In genomic region chr18:42274488-42275137, GRCh38 we compare ENCODE assay signal across 9 cellular contexts.
DNase-seq lines count a peak whose midpoint lies in the region; ATAC-seq and TF ChIP-seq lines count a peak whose summit lies in the region.
"Had no signal": no experiment of that assay in that cellular context is flagged by ENCODE, and none has a peak within 500 bp of the region (broad histone marks: within the 10 kb centered on the region; RNA-seq: fewer than 3 reads in every experiment).

No MANE protein-coding gene starts in this region.

- H3K4me1 Mint-ChIP-seq in brain: peaks cover 28% of the 10 kb centered on the region

- no peak overlapping the region for H3K4me3 Mint-ChIP-seq in brain

- DNase-seq in NCI-H2227 treated with DMSO at 0.1 percent for 48 hours (lab: John Stamatoyannopoulos, UW): peak; percentile 50
- DNase-seq in NCI-H2227 (lab: John Stamatoyannopoulos, UW; ENCODE audit: unreplicated experiment): no peak
- DNase-seq in Kasumi-1 (lab: John Stamatoyannopoulos, UW): peak; percentile 52 to 56
- peak; percentile 5 for DNase-seq in retinal pigment epithelial cell (ENCODE audit: low read depth)
- DNase-seq in stimulated activated naive CD4-positive, alpha-beta T cell (lab: John Stamatoyannopoulos, UW): no peak
- no peak for DNase-seq in NCI-H2196 (lab: John Stamatoyannopoulos, UW; ENCODE audit: unreplicated experiment)
- DNase-seq: C1 segment of cervical spinal cord had no signal

- no peak for ATAC-seq in HG03439 (IDR thresholded peaks at IDR 0.05; ENCODE audit: unreplicated experiment)

- no peak overlapping the region for H3K4me3 ChIP-seq in retinal pigment epithelial cell (ENCODE audit: low read length)

- peaks cover 0 to 4% (median 0%) of the 10 kb centered on the region in 5 experiments for H3K9me3 Mint-ChIP-seq in brain

- no peaks in the 10 kb centered on the region for H3K36me3 Mint-ChIP-seq in brain

- H3K27me3 Mint-ChIP-seq in brain: peaks cover 4% of the 10 kb centered on the region

- H3K27ac Mint-ChIP-seq in brain: peak overlapping the region in 3 of 5 experiments; percentile 16 to 92 (median 51)

- TF ChIP-seq CTCF in brain (conservative IDR thresholded peaks at IDR 0.05) (no peak), retinal pigment epithelial cell (conservative IDR thresholded peaks at IDR 0.05; ENCODE audit: low read depth, low read length) (peak; percentile 47)

Comparison
In these comparisons a context has a peak if more than half of its experiments do, and no peak if none do; other contexts are left out.
1. DNase-seq: peak in NCI-H2227 treated with DMSO at 0.1 percent for 48 hours (single experiment), Kasumi-1 (2 of 2) and retinal pigment epithelial cell (single experiment); none in NCI-H2227 (single experiment), stimulated activated naive CD4-positive, alpha-beta T cell (0 of 6) and NCI-H2196 (single experiment).